Comparison of ENCODE assay signal across 1 cellular context in genomic region chr1:150543500-150544143, GRCh38.
TF ChIP-seq lines count a peak whose summit lies in the region.

No MANE protein-coding gene starts in this region.

TF ChIP-seq in K562, 482 proteins besides CTCF, POLR2A, EP300 and RAD21:
- TF ChIP-seq ZNF707 (CRISPR knock-in tag; conservative IDR thresholded peaks at IDR 0.05) (no peak), NR2C2 (CRISPR knock-in tag; IDR thresholded peaks at IDR 0.05) (no peak), NR2C2 (tag; IDR thresholded peaks at IDR 0.05) (0 out of 2 replicates have a peak, but pooled peaks have one; percentile 15), NFIC (IDR thresholded peaks at IDR 0.05) (peak; percentile 50; the same call in 1 of the 2 replicates), ID3 (CRISPR knock-in tag; IDR thresholded peaks at IDR 0.05) (no peak), ID3 (tag; IDR thresholded peaks at IDR 0.05) (no peak), RFX1 (IDR thresholded peaks at IDR 0.05) (peak; percentile 72; the same call in 1 of the 2 replicates), GATAD2A (IDR thresholded peaks at IDR 0.05) (0 out of 2 replicates have a peak, but pooled peaks have one; percentile 37), NFATC3 (IDR thresholded peaks at IDR 0.05) (no peak), XRCC5 (IDR thresholded peaks at IDR 0.05; ENCODE audit: low read depth, low read length) (no peak), CCNT2 (IDR thresholded peaks at IDR 0.05; ENCODE audit: borderline replicate concordance, extremely low read depth, insufficient read length, low read depth, low read length) (no peak), PKNOX1 (IDR thresholded peaks at IDR 0.05) (peak; percentile 39; the same call in 1 of the 2 replicates), ZKSCAN1 (IDR thresholded peaks at IDR 0.05; ENCODE audit: low read depth, low read length) (peak; percentile 79; the same call in 1 of the 2 replicates), NCOA1 (IDR thresholded peaks at IDR 0.05; ENCODE audit: low read depth) (no peak), ZNF592 (IDR thresholded peaks at IDR 0.05) (0 out of 2 replicates have a peak, but pooled peaks have one; percentile 28), MLLT1 (IDR thresholded peaks at IDR 0.05) (0 out of 4 replicates have a peak, but pooled peaks of 1 of the 2 experiments have one; percentile 19), RFX5 (IDR thresholded peaks at IDR 0.05; ENCODE audit: low read depth, low read length) (no peak), CXXC5 (CRISPR knock-in tag; IDR thresholded peaks at IDR 0.05) (peak; percentile 18; the same call in 1 of the 2 replicates), ZZZ3 (IDR thresholded peaks at IDR 0.05) (no peak), SP1 (CRISPR knock-in tag; IDR thresholded peaks at IDR 0.05) (no peak), TFAM (CRISPR knock-in tag; conservative IDR thresholded peaks at IDR 0.05) (no peak), ZNF3 (CRISPR knock-in tag; IDR thresholded peaks at IDR 0.05) (no peak)
- TF ChIP-seq, protein P1, sequence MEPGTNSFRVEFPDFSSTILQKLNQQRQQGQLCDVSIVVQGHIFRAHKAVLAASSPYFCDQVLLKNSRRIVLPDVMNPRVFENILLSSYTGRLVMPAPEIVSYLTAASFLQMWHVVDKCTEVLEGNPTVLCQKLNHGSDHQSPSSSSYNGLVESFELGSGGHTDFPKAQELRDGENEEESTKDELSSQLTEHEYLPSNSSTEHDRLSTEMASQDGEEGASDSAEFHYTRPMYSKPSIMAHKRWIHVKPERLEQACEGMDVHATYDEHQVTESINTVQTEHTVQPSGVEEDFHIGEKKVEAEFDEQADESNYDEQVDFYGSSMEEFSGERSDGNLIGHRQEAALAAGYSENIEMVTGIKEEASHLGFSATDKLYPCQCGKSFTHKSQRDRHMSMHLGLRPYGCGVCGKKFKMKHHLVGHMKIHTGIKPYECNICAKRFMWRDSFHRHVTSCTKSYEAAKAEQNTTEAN (CRISPR knock-in tag; IDR thresholded peaks at IDR 0.05): no peak
